31 cellular contexts compared by ENCODE assay signal in genomic region chr7:13673290-13673689, GRCh38.
"Had no signal": no experiment of that assay in that cellular context is flagged by ENCODE, and none has a peak within 500 bp of the region (broad histone marks: within the 10 kb centered on the region; RNA-seq: fewer than 3 reads in every experiment).

No MANE protein-coding gene starts in this region.

- ATAC-seq: activated CD4-positive, CD25-positive, alpha-beta regulatory T cell treated with anti-CD3 and anti-CD28 coated beads, Interleukin-2, amount 50 U/mL, for 24 hours; activated CD8-positive, alpha-beta memory T cell treated with anti-CD3 and anti-CD28 coated beads, Interleukin-2, amount 10 ng/mL, durations not matched to agents 7 days and 5 days; activated CD8-positive, alpha-beta T cell treated with anti-CD3 and anti-CD28 coated beads, Interleukin-2, amount 10 ng/mL, durations not matched to agents 7 days and 5 days; activated naive CD8-positive, alpha-beta T cell treated with anti-CD3 and anti-CD28 coated beads, Interleukin-2, amount 50 U/mL, for 24 hours; body of pancreas; foreskin keratinocyte; gastrocnemius medialis; heart left ventricle; T-helper 17 cell had no signal

- H3K4me3 ChIP-seq: adrenal gland, body of pancreas, colonic mucosa, esophagus muscularis mucosa, gastrocnemius medialis, heart left ventricle had no signal

- DNase-seq: activated B cell treated with CpG ODN at 0.5 μM for 24 hours; activated CD4-positive, alpha-beta T cell treated with anti-CD3 and anti-CD28 coated beads for 48 hours; activated CD4-positive, alpha-beta T cell treated with anti-CD3 and anti-CD28 coated beads, Interleukin-2, amount 50 U/mL, for 1 hour; activated CD4-positive, alpha-beta T cell treated with anti-CD3 and anti-CD28 coated beads, Interleukin-2, amount 50 U/mL, for 48 hours; activated CD8-positive, alpha-beta memory T cell treated with anti-CD3 and anti-CD28 coated beads, Interleukin-2, amount 10 ng/mL, durations not matched to agents 7 days and 5 days; activated CD8-positive, alpha-beta memory T cell treated with anti-CD3 and anti-CD28 coated beads, Interleukin-2, amount 50 U/mL, for 4 hours; activated CD8-positive, alpha-beta T cell treated with anti-CD3 and anti-CD28 coated beads, Interleukin-2, amount 10 ng/mL, durations not matched to agents 7 days and 5 days; activated effector memory CD4-positive, alpha-beta T cell treated with anti-CD3 and anti-CD28 coated beads, Interleukin-2, amount 50 U/mL, for 16 hours; activated naive CD4-positive, alpha-beta T cell treated with anti-CD3 and anti-CD28 coated beads for 36 hours; activated naive CD8-positive, alpha-beta T cell treated with anti-CD3 and anti-CD28 coated beads for 36 hours; activated naive CD8-positive, alpha-beta T cell treated with anti-CD3 and anti-CD28 coated beads, Interleukin-2, amount 50 U/mL, for 24 hours; activated T-cell treated with anti-CD3 and anti-CD28 coated beads, Interleukin-2, amount 50 U/mL, for 1 hour; activated T-cell treated with anti-CD3 and anti-CD28 coated beads, Interleukin-2, amount 50 U/mL, for 48 hours; adrenal gland; amygdala; aorta; body of pancreas; caudate nucleus; colonic mucosa; effector memory CD4-positive, alpha-beta T cell; erythroblast; foreskin keratinocyte; gastrocnemius medialis; glutamatergic neuron; heart left ventricle; T-helper 1 cell; T-helper 17 cell; T1000; WERI-Rb-1 had no signal

- H3K4me1 ChIP-seq: adrenal gland, body of pancreas, colonic mucosa, esophagus muscularis mucosa, foreskin keratinocyte, gastrocnemius medialis, heart left ventricle had no signal

- H3K27ac ChIP-seq: adrenal gland, body of pancreas, colonic mucosa, esophagus muscularis mucosa, foreskin keratinocyte, gastrocnemius medialis, heart left ventricle, WERI-Rb-1 had no signal

- H3K27me3 ChIP-seq: adrenal gland, body of pancreas, colonic mucosa, esophagus muscularis mucosa, foreskin keratinocyte, gastrocnemius medialis, heart left ventricle had no signal

- H3K36me3 ChIP-seq: adrenal gland, colonic mucosa, esophagus muscularis mucosa, gastrocnemius medialis, heart left ventricle, WERI-Rb-1 had no signal

- H3K9me3 ChIP-seq: adrenal gland, body of pancreas, colonic mucosa had no signal
